In the genomic region with DNA sequence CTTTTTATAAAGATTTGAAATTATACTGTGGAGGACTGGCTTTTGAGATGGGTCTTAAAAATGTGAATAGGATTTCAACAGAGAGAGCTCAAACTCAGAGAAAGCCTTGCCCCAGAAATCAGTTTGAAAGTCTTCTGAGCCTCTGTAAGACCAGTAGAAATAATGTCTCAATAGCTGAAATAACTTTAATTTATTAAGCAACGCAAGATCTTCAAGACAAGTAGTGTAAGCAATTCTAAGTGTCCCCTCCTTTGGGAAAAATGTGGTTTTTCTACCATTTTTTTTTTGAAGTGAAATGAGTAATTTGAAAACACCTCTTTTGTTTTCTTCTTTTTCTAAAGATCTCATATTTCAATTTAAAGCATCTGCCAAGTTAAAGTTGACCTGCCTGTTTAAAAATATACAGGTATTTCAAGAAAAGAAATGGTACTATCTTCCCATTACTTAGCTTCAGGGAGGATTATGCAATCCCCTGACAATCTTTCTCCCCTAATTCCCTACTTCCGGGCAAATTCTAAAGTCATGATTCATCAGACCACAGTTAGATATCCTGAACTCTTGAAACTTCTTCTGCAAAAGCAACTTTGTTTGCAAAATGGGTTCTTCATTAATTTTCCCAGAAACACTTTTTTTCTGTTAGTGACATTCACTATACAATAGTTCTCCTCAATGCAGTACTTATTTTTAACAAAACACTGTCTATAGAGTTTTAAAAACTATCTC, we compare ENCODE assay signal across 10 cellular contexts. TPM values are rescaled to one million over a fixed set of nuclear protein-coding genes. Genes with fewer than 3 reads are reported as not detected.
DNase-seq lines count a peak whose midpoint lies in the region; ATAC-seq and TF ChIP-seq lines count a peak whose summit lies in the region.
"Had no signal": no experiment of that assay in that cellular context is flagged by ENCODE, and none has a peak within 500 bp of the region (broad histone marks: within the 10 kb centered on the region; RNA-seq: fewer than 3 reads in every experiment).

No MANE protein-coding gene starts in this region.

- ATAC-seq in mucosa of descending colon (peak; percentile 59), GM19035 (IDR thresholded peaks at IDR 0.05; ENCODE audit: unreplicated experiment) (no peak)

- H3K9me3 Mint-ChIP-seq in CD8-positive, alpha-beta memory T cell = no peaks in the 10 kb centered on the region
- H3K9me3 Mint-ChIP-seq: activated naive CD4-positive, alpha-beta T cell treated with anti-CD3 and anti-CD28 coated beads for 36 hours had no signal

- no peak overlapping the region for H3K4me3 ChIP-seq in CD8-positive, alpha-beta memory T cell (ENCODE audit: low read length)
- H3K4me3 ChIP-seq in choroid plexus epithelial cell (ENCODE audit: low read depth, low read length) = no peak overlapping the region
- no peak overlapping the region for H3K4me3 ChIP-seq in mucosa of descending colon

- peaks cover 10 to 23% (median 21%) of the 10 kb centered on the region in 3 donors for H3K4me1 Mint-ChIP-seq in CD8-positive, alpha-beta memory T cell

- CTCF ChIA-PET in CD8-positive, alpha-beta memory T cell (lab: Charles Lee) = no interaction called here

- H3K27me3 ChIP-seq in CD8-positive, alpha-beta memory T cell (ENCODE audit: insufficient read depth, low read length, poor library complexity, severe bottlenecking) = no peaks in the 10 kb centered on the region

- TF ChIP-seq CTCF in choroid plexus epithelial cell (conservative IDR thresholded peaks at IDR 0.05; ENCODE audit: low read depth, low read length) (no peak), mucosa of descending colon (IDR thresholded peaks at IDR 0.05) (no peak)

- no peak for DNase-seq in CD8-positive, alpha-beta memory T cell
- DNase-seq in NCI-H526 treated with DMSO at 0.1 percent for 48 hours (lab: John Stamatoyannopoulos, UW) (peak; percentile 84), choroid plexus epithelial cell (ENCODE audit: low read depth) (peak; percentile 90), mucosa of descending colon (no peak), superior temporal gyrus (ENCODE audit: extremely low spot score) (no peak), HUDEP-2 (lab: John Stamatoyannopoulos, UW; ENCODE audit: unreplicated experiment in 76 of 76) (no peak)
- DNase-seq in stimulated activated CD4-positive, alpha-beta T cell treated with anti-CD3 and anti-CD28 coated beads, Interleukin-4, amount 100 ng/mL, for 24 hours = no peak
- DNase-seq: activated naive CD4-positive, alpha-beta T cell treated with anti-CD3 and anti-CD28 coated beads for 36 hours; KG1 had no signal

- intact Hi-C loops in mucosa of descending colon (cut with DNase I, micrococcal nuclease) = no loop called here

- H3K27ac Mint-ChIP-seq in CD8-positive, alpha-beta memory T cell = no peak overlapping the region
- H3K27ac Mint-ChIP-seq: activated naive CD4-positive, alpha-beta T cell treated with anti-CD3 and anti-CD28 coated beads for 36 hours had no signal

- POLR2A ChIA-PET in CD8-positive, alpha-beta memory T cell (lab: Charles Lee) = interaction anchor here (0.7 kb wide), 1 partner anchor 9 kb away, joined by 5 read pairs; no protein-coding TSS in a partner anchor

- H3K4me3 Mint-ChIP-seq in CD8-positive, alpha-beta memory T cell = no peak overlapping the region
- H3K4me3 Mint-ChIP-seq: activated naive CD4-positive, alpha-beta T cell treated with anti-CD3 and anti-CD28 coated beads for 36 hours had no signal

- peaks cover 6% of the 10 kb centered on the region for H3K4me1 ChIP-seq in CD8-positive, alpha-beta memory T cell (ENCODE audit: insufficient read depth, low read length)
- H3K4me1 ChIP-seq in mucosa of descending colon (ENCODE audit: low read depth) = peaks cover 4% of the 10 kb centered on the region

- no peaks in the 10 kb centered on the region for H3K9me3 ChIP-seq in CD8-positive, alpha-beta memory T cell (ENCODE audit: low read length)
- no peaks in the 10 kb centered on the region for H3K9me3 ChIP-seq in mucosa of descending colon

- peaks cover 0 to 4% (median 0%) of the 10 kb centered on the region in 3 donors for H3K36me3 Mint-ChIP-seq in CD8-positive, alpha-beta memory T cell

- peak overlapping the region; percentile 4 for H3K27ac ChIP-seq in CD8-positive, alpha-beta memory T cell (ENCODE audit: low read depth, low read length)

- H3K36me3 ChIP-seq in CD8-positive, alpha-beta memory T cell (ENCODE audit: insufficient read depth, low read length) = no peaks in the 10 kb centered on the region
- H3K36me3 ChIP-seq in mucosa of descending colon (ENCODE audit: low read depth) = no peaks in the 10 kb centered on the region

- peaks cover 0 to 1% of the 10 kb centered on the region in 2 donors for H3K27me3 Mint-ChIP-seq in CD8-positive, alpha-beta memory T cell

RNA-seq across cellular contexts. Expression of gene ANXA1, which starts 7.9 kb away (rescaled TPM):
- 10 to 100 TPM; 87.7 to 93.2 TPM for total RNA-seq in CD8-positive, alpha-beta memory T cell
- 517 TPM for polyA plus RNA-seq in CD8-positive, alpha-beta memory T cell
- 10 to 100 TPM; 12.8 to 69.3 (median 53.1) TPM for total RNA-seq in mucosa of descending colon

Comparison
In these comparisons a context has a peak if more than half of its experiments do, and no peak if none do; other contexts are left out.
1. DNase-seq: peak in NCI-H526 treated with DMSO at 0.1 percent for 48 hours (single experiment) and choroid plexus epithelial cell (single experiment); none in CD8-positive, alpha-beta memory T cell (0 of 5), mucosa of descending colon (0 of 3), stimulated activated CD4-positive, alpha-beta T cell treated with anti-CD3 and anti-CD28 coated beads, Interleukin-4, amount 100 ng/mL, for 24 hours (single experiment), superior temporal gyrus (single experiment) and HUDEP-2 (0 of 76).